1 cellular context compared by ENCODE assay signal in the genomic region with DNA sequence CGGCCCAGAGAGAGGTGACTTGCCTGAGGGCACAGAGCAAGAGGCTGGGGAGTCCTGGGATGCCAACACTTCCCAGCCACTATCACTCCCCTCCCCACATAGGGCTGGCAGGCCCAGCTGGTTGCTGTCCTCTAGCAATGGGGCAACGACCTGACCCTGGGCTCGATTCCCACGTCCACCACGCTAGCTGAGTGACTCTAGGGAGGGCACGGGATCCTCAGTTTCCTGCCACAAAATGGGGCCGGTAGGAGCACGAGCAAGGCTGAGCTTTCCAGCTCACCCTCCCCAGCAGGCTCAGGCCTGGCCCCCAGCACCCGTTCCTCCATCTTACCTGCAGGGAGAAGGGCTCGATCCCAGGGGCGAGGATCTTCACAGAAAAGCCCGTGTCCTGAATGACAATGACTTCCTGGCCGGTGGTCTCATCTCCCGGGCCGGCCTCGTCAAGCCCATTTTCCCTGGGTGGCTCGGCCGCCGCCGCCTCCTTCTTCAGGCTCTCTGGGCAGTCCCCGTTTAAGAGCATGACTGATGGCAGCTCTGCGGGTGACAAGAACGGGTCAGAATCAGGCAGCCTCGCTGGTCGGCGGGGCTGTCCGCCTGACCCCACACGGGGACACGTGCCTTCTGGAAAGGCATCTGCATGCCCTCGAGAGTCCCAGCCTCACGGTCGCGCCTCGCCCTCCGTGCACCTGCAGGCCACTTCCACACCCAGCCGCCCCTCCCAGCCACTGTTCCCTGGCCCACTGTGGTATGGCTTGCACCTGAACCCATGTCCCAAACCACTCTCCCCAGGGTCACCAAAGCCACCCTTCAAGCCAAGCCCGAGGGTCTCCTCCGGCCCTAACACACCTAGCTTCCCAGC.
TF ChIP-seq lines count a peak whose summit lies in the region.

No MANE protein-coding gene starts in this region.

TF ChIP-seq in K562, 482 proteins besides CTCF, POLR2A, EP300 and RAD21:
- TF ChIP-seq RBFOX2 (IDR thresholded peaks at IDR 0.05; ENCODE audit: low read depth, low read length) (peak; percentile 44; the same call in 1 of the 2 replicates), POLR2G (IDR thresholded peaks at IDR 0.05; ENCODE audit: low read depth, low read length) (peak; percentile 31; the same call in 1 of the 2 replicates)
- TF ChIP-seq, protein P1, sequence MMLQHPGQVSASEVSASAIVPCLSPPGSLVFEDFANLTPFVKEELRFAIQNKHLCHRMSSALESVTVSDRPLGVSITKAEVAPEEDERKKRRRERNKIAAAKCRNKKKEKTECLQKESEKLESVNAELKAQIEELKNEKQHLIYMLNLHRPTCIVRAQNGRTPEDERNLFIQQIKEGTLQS (IDR thresholded peaks at IDR 0.05): no peak
- TF ChIP-seq, protein P1 (CRISPR knock-in tag; conservative IDR thresholded peaks at IDR 0.05): no peak
TF ChIP-seq in K562: peak in this region for 2.
